In the genomic region with DNA sequence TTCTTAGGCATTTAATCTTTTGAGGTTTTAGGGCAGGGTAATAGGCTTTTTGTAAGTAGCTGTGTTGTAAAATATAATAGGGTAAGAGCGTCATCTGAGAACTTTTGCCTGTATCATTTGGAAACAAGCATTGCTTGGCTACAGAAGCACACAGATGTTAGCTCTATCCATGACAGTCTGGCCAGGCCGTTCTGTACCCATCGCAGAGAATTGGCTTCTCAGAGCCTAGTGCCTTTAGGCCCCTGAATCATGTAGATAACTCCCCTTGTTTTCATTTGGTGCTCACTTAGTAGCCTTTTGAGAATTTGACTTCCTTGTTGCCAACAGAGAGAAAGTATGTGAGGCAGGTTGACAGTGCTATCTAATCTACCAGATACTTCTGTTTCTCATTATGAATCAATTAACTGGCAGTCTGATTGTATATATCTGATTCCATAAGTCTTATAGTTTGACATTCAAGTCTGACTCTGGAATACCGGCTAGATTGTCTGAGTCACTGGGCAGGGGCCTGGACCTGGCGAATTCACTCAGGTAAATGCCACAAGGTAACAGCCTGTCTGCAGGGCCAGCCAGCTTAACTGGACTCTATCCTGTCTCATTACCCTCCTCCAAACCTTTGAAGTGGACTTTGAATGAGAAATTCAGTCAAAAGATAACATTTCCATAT, we compare ENCODE assay signal across 24 cellular contexts.
DNase-seq lines count a peak whose midpoint lies in the region; ATAC-seq and TF ChIP-seq lines count a peak whose summit lies in the region.
"Had no signal": no experiment of that assay in that cellular context is flagged by ENCODE, and none has a peak within 500 bp of the region (broad histone marks: within the 10 kb centered on the region; RNA-seq: fewer than 3 reads in every experiment).

No MANE protein-coding gene starts in this region.

- no peak overlapping the region for H2BK120ac ChIP-seq in trophoblast cell (ENCODE audit: insufficient read depth, low read length, poor library complexity)

- H4K8ac ChIP-seq in trophoblast cell (ENCODE audit: low read depth, low read length) = no peak overlapping the region

- no peak overlapping the region for H3K14ac ChIP-seq in trophoblast cell (ENCODE audit: low read length)

- DNase-seq in SK-N-DZ (ENCODE audit: low spot score) (peak; percentile 77), erythroblast (lab: John Stamatoyannopoulos, UW) (peak; percentile 15 to 73), left colon (no peak), trophoblast cell (no peak), islet precursor cell (no peak)
- no peak for DNase-seq in stimulated activated CD4-positive, alpha-beta T cell treated with anti-CD3 and anti-CD28 coated beads, Interleukin-2, amount 100 ng/mL, for 48 hours
- DNase-seq: activated CD4-positive, alpha-beta memory T cell treated with anti-CD3 and anti-CD28 coated beads for 36 hours; activated gamma-delta T cell treated with Interleukin-2 at 50 U/mL for 16 hours; activated T-cell treated with anti-CD3 and anti-CD28 coated beads for 4 hours; foreskin melanocyte; GDM1; KBM-7; MV-4-11; NCI-H187 treated with DMSO at 0.1 percent for 48 hours; NCI-H2227 treated with DMSO at 0.1 percent for 48 hours; NCI-H748 treated with DMSO at 0.1 percent for 48 hours; OCI-M1; retina; SIG-M5; T-helper 17 cell; testis had no signal

- H3K23ac ChIP-seq in trophoblast cell (ENCODE audit: low read length) = no peak overlapping the region

- H3K4me2 ChIP-seq in trophoblast cell (ENCODE audit: low read length) = no peak overlapping the region

- H3K9me3 ChIP-seq in trophoblast cell (ENCODE audit: insufficient read depth, low read depth, low read length) = no peaks in the 10 kb centered on the region
- H3K9me3 ChIP-seq: testis had no signal

- TF ChIP-seq POLR2A in erythroblast (IDR thresholded peaks at IDR 0.05; ENCODE audit: low read length) = no peak

- H3K36me3 ChIP-seq in trophoblast cell (ENCODE audit: control insufficient read depth in 1 of 2, insufficient read depth in 2 of 2, low read length in 2 of 2) = peaks cover 3 to 13% of the 10 kb centered on the region in 2 experiments

- intact Hi-C loops in left colon (cut with DNase I, micrococcal nuclease) = no loop called here

- WGBS in trophoblast cell (ENCODE audit: extremely low coverage, insufficient coverage, insufficient read length) = no CpG with 5 or more reads among the region's 5 CpGs

- no peak overlapping the region for H4K12ac ChIP-seq in trophoblast cell (ENCODE audit: low read depth, low read length)

- no peak overlapping the region for H2AK5ac ChIP-seq in trophoblast cell (ENCODE audit: low read length)

- H2BK12ac ChIP-seq in trophoblast cell (ENCODE audit: low read length) = no peak overlapping the region

- no peak overlapping the region for H3K9ac ChIP-seq in trophoblast cell (ENCODE audit: low read length)

- H3K79me2 ChIP-seq in trophoblast cell (ENCODE audit: control insufficient read depth, insufficient read depth, low read length, poor library complexity) = no peaks in the 10 kb centered on the region

- no peaks in the 10 kb centered on the region for H3K27me3 ChIP-seq in trophoblast cell (ENCODE audit: insufficient read depth, low read length)
- H3K27me3 ChIP-seq: testis had no signal

- peaks cover 13% of the 10 kb centered on the region for H3K79me1 ChIP-seq in trophoblast cell (ENCODE audit: low read length)

- peak overlapping the region; percentile 28 for H2BK5ac ChIP-seq in trophoblast cell (ENCODE audit: low read depth, low read length, poor library complexity)

- H3K18ac ChIP-seq in trophoblast cell (ENCODE audit: low read length) = no peak overlapping the region

- no peak overlapping the region for H3K4me3 ChIP-seq in trophoblast cell (ENCODE audit: low read depth, low read length)
- H3K4me3 ChIP-seq: testis had no signal

- no peak overlapping the region for H4K91ac ChIP-seq in trophoblast cell (ENCODE audit: low read depth, low read length)

- ATAC-seq in left colon = peak; percentile 22
- ATAC-seq in esophagus mucosa = no peak
- no peak for ATAC-seq in GM21423 (IDR thresholded peaks at IDR 0.05; ENCODE audit: unreplicated experiment)
- ATAC-seq: T-helper 17 cell, WTC11 had no signal

- no peak overlapping the region for H3K27ac ChIP-seq in trophoblast cell (ENCODE audit: low read depth, low read length)
- H3K27ac ChIP-seq: testis had no signal

- no peak overlapping the region for H2AFZ ChIP-seq in trophoblast cell (ENCODE audit: insufficient read depth, low read length, poor library complexity)

- no peak overlapping the region for H3K4ac ChIP-seq in trophoblast cell (ENCODE audit: low read depth, low read length)

- peaks cover 13 to 21% of the 10 kb centered on the region in 2 experiments for H3K4me1 ChIP-seq in trophoblast cell (ENCODE audit: control insufficient read depth in 1 of 2, insufficient read depth in 2 of 2, low read length in 2 of 2)

Comparison
In these comparisons a context has a peak if more than half of its experiments do, and no peak if none do; other contexts are left out.
1. DNase-seq: peak in SK-N-DZ (single experiment) and erythroblast (2 of 2); none in left colon (0 of 2), trophoblast cell (0 of 2), stimulated activated CD4-positive, alpha-beta T cell treated with anti-CD3 and anti-CD28 coated beads, Interleukin-2, amount 100 ng/mL, for 48 hours (0 of 2) and islet precursor cell (single experiment).